8 cellular contexts compared by ENCODE assay signal in genomic region chr6:96522469-96523009, GRCh38. TPM values are rescaled to one million over a fixed set of nuclear protein-coding genes. Genes with fewer than 3 reads are reported as not detected.
DNase-seq lines count a peak whose midpoint lies in the region; ATAC-seq and TF ChIP-seq lines count a peak whose summit lies in the region.

No MANE protein-coding gene starts in this region.

- TF ChIP-seq POLR2A in GM18505 (IDR thresholded peaks at IDR 0.05; ENCODE audit: borderline replicate concordance, extremely low read depth, insufficient read depth, insufficient read length): no peak

- H3K4me1 Mint-ChIP-seq in endothelial cell (ENCODE audit: unreplicated experiment) (peaks cover 16% of the 10 kb centered on the region), natural killer cell (peaks cover 14 to 35% of the 10 kb centered on the region in 2 donors)

- H3K36me3 Mint-ChIP-seq in endothelial cell (ENCODE audit: low read depth, unreplicated experiment) (peaks cover 8% of the 10 kb centered on the region), natural killer cell (peaks cover 13% of the 10 kb centered on the region)

- H3K4me3 Mint-ChIP-seq in endothelial cell (ENCODE audit: unreplicated experiment): peak overlapping the region; percentile 99
- peak overlapping the region; percentile 98 for H3K4me3 Mint-ChIP-seq in natural killer cell

- peak overlapping the region; percentile 92 for H3K4me3 ChIP-seq in ACC112 (ENCODE audit: low read depth, low read length)

- H3K27ac ChIP-seq in ACC112 (ENCODE audit: low read depth, low read length): peak overlapping the region; percentile 74

- intact Hi-C loops in natural killer cell (cut with micrococcal nuclease): loop anchor here (1.0 to 5.0 kb wide), 2 partner anchors 375 to 945 kb away; partner anchors contain the start of genes MANEA and NDUFAF4

- H3K79me2 ChIP-seq in ACC112 (ENCODE audit: control insufficient read depth, insufficient read depth, low read length, unreplicated experiment): peaks cover 26% of the 10 kb centered on the region

- no peaks in the 10 kb centered on the region for H3K27me3 ChIP-seq in ACC112 (ENCODE audit: insufficient read depth, low read length)

- DNase-seq in RPMI7951 (ENCODE audit: low read depth) (peak; percentile 27), endothelial cell (ENCODE audit: low spot score) (no peak), natural killer cell (no peak), GDM1 (lab: John Stamatoyannopoulos, UW) (no peak), ureter (ENCODE audit: low spot score) (no peak)

- H3K9me3 Mint-ChIP-seq in endothelial cell (ENCODE audit: unreplicated experiment) (no peaks in the 10 kb centered on the region), natural killer cell (no peaks in the 10 kb centered on the region)

- H3K4me1 ChIP-seq in ACC112 (ENCODE audit: control insufficient read depth, insufficient read depth, low read length, unreplicated experiment): peaks cover 22% of the 10 kb centered on the region

- peaks cover 5% of the 10 kb centered on the region for H3K27me3 Mint-ChIP-seq in endothelial cell (ENCODE audit: unreplicated experiment)
- no peaks in the 10 kb centered on the region for H3K27me3 Mint-ChIP-seq in natural killer cell (ENCODE audit: low read depth in 2 of 2)

- peak overlapping the region; percentile 99 for H3K27ac Mint-ChIP-seq in endothelial cell (ENCODE audit: unreplicated experiment)
- peak overlapping the region; percentile 98 to 99 for H3K27ac Mint-ChIP-seq in natural killer cell

- peak overlapping the region; percentile 96 for H2AFZ ChIP-seq in ACC112 (ENCODE audit: low read length, unreplicated experiment)

- H3K36me3 ChIP-seq in ACC112 (ENCODE audit: insufficient read depth, low read length): peaks cover 15% of the 10 kb centered on the region; the same call in 1 of the 2 replicates

- TF ChIP-seq CTCF in endothelial cell (IDR thresholded peaks at IDR 0.05; ENCODE audit: unreplicated experiment) (no peak), natural killer cell (IDR thresholded peaks at IDR 0.05) (no peak)

- ATAC-seq in GM18505 (IDR thresholded peaks at IDR 0.05; ENCODE audit: unreplicated experiment) (peak; percentile 21), HG02970 (IDR thresholded peaks at IDR 0.05; ENCODE audit: low FRiP score, unreplicated experiment) (peak; percentile 6), natural killer cell (no peak)

RNA-seq across cellular contexts. Expression of gene UFL1, which starts 0.9 kb away (rescaled TPM):
- total RNA-seq in RPMI7951 (2014; rRNA removed; shearing (Covaris generic)): 24.2 and 27.0 TPM in 2 replicates
- total RNA-seq in endothelial cell (ENCODE audit: unreplicated experiment) (14.4 TPM), natural killer cell (10 to 100 TPM; 18.4 to 20.7 (median 19.0) TPM), ureter (39.6 TPM)

RNA-seq across cellular contexts. Expression of gene FHL5, which starts 40.4 kb away (rescaled TPM):
- total RNA-seq in RPMI7951 (2014; rRNA removed; shearing (Covaris generic)): not detected in 2 replicates
- not detected for total RNA-seq in endothelial cell (ENCODE audit: unreplicated experiment)
- not detected for total RNA-seq in natural killer cell
- total RNA-seq in ureter: 14.9 TPM

Comparison
In these comparisons a context has a peak if more than half of its experiments do, and no peak if none do; other contexts are left out.
1. ATAC-seq: peak in GM18505 (single experiment) and HG02970 (single experiment); none in natural killer cell (0 of 3).
2. RNA of gene FHL5, which starts 40.4 kb away (total RNA-seq): 14.9 TPM in ureter (single experiment); not detected in RPMI7951, not detected in endothelial cell (single experiment) and not detected in natural killer cell; every median in the first group is over 10 times any median in the second.